In genomic region chr11:8066911-8067455, GRCh38 we compare ENCODE assay signal across 30 cellular contexts. TPM values are rescaled to one million over a fixed set of nuclear protein-coding genes. Genes with fewer than 3 reads are reported as not detected.
A peak's percentile ranks its signal among the peaks of the same experiment; 100 is the strongest.
DNase-seq lines count a peak whose midpoint lies in the region; ATAC-seq, FAIRE-seq and TF ChIP-seq lines count a peak whose summit lies in the region.
"Had no signal": no experiment of that assay in that cellular context is flagged by ENCODE, and none has a peak within 500 bp of the region (broad histone marks: within the 10 kb centered on the region; RNA-seq: fewer than 3 reads in every experiment).

No MANE protein-coding gene starts in this region.

- intact Hi-C loops in HepG2 (cut with micrococcal nuclease; ENCODE audit: unreplicated experiment) (no loop called here), thyroid gland (cut with DNase I) (no loop called here), natural killer cell (cut with micrococcal nuclease) (no loop called here)

- H3K4me3 ChIP-seq in choroid plexus epithelial cell (ENCODE audit: low read depth, low read length) = no peak overlapping the region
- no peak overlapping the region for H3K4me3 ChIP-seq in HepG2 (replicated peaks in 1 of 3; ENCODE audit: insufficient read depth in 1 of 3, low read depth in 2 of 3, low read length in 3 of 3)
- H3K4me3 ChIP-seq in thyroid gland (replicated peaks in 1 of 3) = no peak overlapping the region
- H3K4me3 ChIP-seq: esophagus muscularis mucosa, MG63, pancreas, right lobe of liver, suprapubic skin had no signal

- H3K9ac ChIP-seq in HepG2 (ENCODE audit: insufficient read depth, low read depth, low read length) = no peak overlapping the region

- TF ChIP-seq CTCF in choroid plexus epithelial cell (conservative IDR thresholded peaks at IDR 0.05; ENCODE audit: low read depth, low read length) (no peak), HepG2 (CRISPR knock-in tag; IDR thresholded peaks at IDR 0.05) (no peak), thyroid gland (IDR thresholded peaks at IDR 0.05) (no peak), natural killer cell (IDR thresholded peaks at IDR 0.05) (no peak)

- no peaks in the 10 kb centered on the region for H4K20me1 ChIP-seq in HepG2 (ENCODE audit: insufficient read depth, low read length)

- peak; percentile 43 for DNase-seq in activated CD8-positive, alpha-beta memory T cell treated with anti-CD3 and anti-CD28 coated beads for 24 hours
- no peak for DNase-seq in activated CD8-positive, alpha-beta memory T cell treated with anti-CD3 and anti-CD28 coated beads, Interleukin-2, amount 50 U/mL, for 4 hours
- peak; percentile 56 for DNase-seq in choroid plexus epithelial cell (ENCODE audit: low read depth)
- DNase-seq in HepG2 (ENCODE audit: low spot score) = no peak
- DNase-seq in thyroid gland = no peak
- no peak for DNase-seq in HuH-7.5 (ENCODE audit: low spot score)
- no peak for DNase-seq in natural killer cell
- DNase-seq: 8988T; activated CD4-positive, alpha-beta T cell treated with anti-CD3 and anti-CD28 coated beads, Interleukin-2, amount 10 ng/mL, durations not matched to agents 7 days and 5 days; anterior cingulate cortex; hypothalamus; immature natural killer cell; KBM-7; mesenchymal stem cell; MG63; naive thymus-derived CD4-positive, alpha-beta T cell; NCI-H2029; NCI-H524 treated with DMSO at 0.1 percent for 48 hours; stimulated activated CD4-positive, alpha-beta T cell treated with anti-CD3 and anti-CD28 coated beads, Interleukin-12 subunit alpha, Interleukin-12 subunit beta, amount 100 ng/mL, for 4 hours; stimulated activated CD4-positive, alpha-beta T cell treated with anti-CD3 and anti-CD28 coated beads, Interleukin-4, amount 100 ng/mL, for 1 hour; SW 1271 had no signal

- FAIRE-seq in HepG2 (lab: Jason Lieb, UNC) = no peak
- FAIRE-seq: D721Med, pancreas, RCC 7860 had no signal

- TF ChIP-seq EP300 in HepG2 (IDR thresholded peaks at IDR 0.05; ENCODE audit: low read depth in 2 of 2, low read length in 2 of 2) (no peak), HepG2 (CRISPR knock-in tag; IDR thresholded peaks at IDR 0.05; ENCODE audit: borderline replicate concordance) (no peak)

- no peak overlapping the region for H3K27ac Mint-ChIP-seq in natural killer cell
- H3K27ac Mint-ChIP-seq: activated CD4-positive, alpha-beta T cell treated with anti-CD3 and anti-CD28 coated beads, Interleukin-2, amount 10 ng/mL, durations not matched to agents 7 days and 5 days; activated naive CD4-positive, alpha-beta T cell treated with anti-CD3 and anti-CD28 coated beads, Interleukin-2, amount 50 U/mL, for 72 hours; activated T-helper 17 cell treated with anti-CD3 and anti-CD28 coated beads, Interleukin-2, amount 50 U/mL, for 72 hours; immature natural killer cell; naive thymus-derived CD4-positive, alpha-beta T cell had no signal

- no peak overlapping the region for H3K4me3 Mint-ChIP-seq in natural killer cell
- H3K4me3 Mint-ChIP-seq: activated CD4-positive, alpha-beta T cell treated with anti-CD3 and anti-CD28 coated beads, Interleukin-2, amount 10 ng/mL, durations not matched to agents 7 days and 5 days; activated T-helper 17 cell treated with anti-CD3 and anti-CD28 coated beads, Interleukin-2, amount 50 U/mL, for 72 hours; immature natural killer cell; naive thymus-derived CD4-positive, alpha-beta T cell had no signal

- no peaks in the 10 kb centered on the region for H3K36me3 Mint-ChIP-seq in natural killer cell
- H3K36me3 Mint-ChIP-seq: activated naive CD4-positive, alpha-beta T cell treated with anti-CD3 and anti-CD28 coated beads, Interleukin-2, amount 50 U/mL, for 72 hours; immature natural killer cell had no signal

- POLR2A ChIA-PET in HepG2 (lab: Yijun Ruan, JAX) = no interaction called here

- H3K9me3 Mint-ChIP-seq in natural killer cell = no peaks in the 10 kb centered on the region
- H3K9me3 Mint-ChIP-seq: activated CD4-positive, alpha-beta T cell treated with anti-CD3 and anti-CD28 coated beads, Interleukin-2, amount 10 ng/mL, durations not matched to agents 7 days and 5 days; activated naive CD4-positive, alpha-beta T cell treated with anti-CD3 and anti-CD28 coated beads, Interleukin-2, amount 50 U/mL, for 72 hours; activated T-helper 17 cell treated with anti-CD3 and anti-CD28 coated beads, Interleukin-2, amount 50 U/mL, for 72 hours; immature natural killer cell; naive thymus-derived CD4-positive, alpha-beta T cell had no signal

- H3K36me3 ChIP-seq in HepG2 (replicated peaks in 1 of 2; ENCODE audit: control insufficient read depth in 1 of 2, insufficient read depth in 2 of 2, low read length in 2 of 2) = no peaks in the 10 kb centered on the region
- no peaks in the 10 kb centered on the region for H3K36me3 ChIP-seq in thyroid gland
- H3K36me3 ChIP-seq: esophagus muscularis mucosa, MG63, pancreas, right lobe of liver, suprapubic skin had no signal

- no peak overlapping the region for H2AFZ ChIP-seq in HepG2 (ENCODE audit: low read length)

- ATAC-seq in HepG2 (no peak), natural killer cell (no peak), GM18498 (IDR thresholded peaks at IDR 0.05; ENCODE audit: unreplicated experiment) (no peak)
- ATAC-seq: activated naive CD4-positive, alpha-beta T cell treated with anti-CD3 and anti-CD28 coated beads, Interleukin-2, amount 50 U/mL, for 72 hours; activated T-helper 17 cell treated with anti-CD3 and anti-CD28 coated beads, Interleukin-2, amount 50 U/mL, for 72 hours; pancreas; right lobe of liver had no signal

- in situ Hi-C loops in HepG2 (cut with HindIII; ENCODE audit: extremely low pct_ligation_motif_present, low pct_unique_long_range_greater_than_20kb) = no loop called here

- no peaks in the 10 kb centered on the region for H3K79me2 ChIP-seq in HepG2 (ENCODE audit: insufficient read depth, low read length)

- no peaks in the 10 kb centered on the region for H3K9me3 ChIP-seq in HepG2 (ENCODE audit: low read length)
- H3K9me3 ChIP-seq in thyroid gland = no peaks in the 10 kb centered on the region
- H3K9me3 ChIP-seq: esophagus muscularis mucosa, MG63, pancreas, right lobe of liver, suprapubic skin had no signal

- no peaks in the 10 kb centered on the region for H3K4me1 Mint-ChIP-seq in natural killer cell
- H3K4me1 Mint-ChIP-seq: activated CD4-positive, alpha-beta T cell treated with anti-CD3 and anti-CD28 coated beads, Interleukin-2, amount 10 ng/mL, durations not matched to agents 7 days and 5 days; activated T-helper 17 cell treated with anti-CD3 and anti-CD28 coated beads, Interleukin-2, amount 50 U/mL, for 72 hours; immature natural killer cell had no signal

- WGBS in HepG2 (ENCODE audit: low lambda C conversion rate) = 48% methylated on average over 10 of the region's 10 CpGs
- WGBS in thyroid gland, 2 donors = 77% methylated on average over 10 of the region's 10 CpGs

- no peak overlapping the region for H3K27ac ChIP-seq in HepG2 (ENCODE audit: extremely low read length, insufficient read depth, low read length)
- H3K27ac ChIP-seq in thyroid gland = peak overlapping the region; percentile 25 to 99 (median 91)
- H3K27ac ChIP-seq: pancreas, right lobe of liver, suprapubic skin had no signal

- no TSS peak for BruUV-seq in HepG2 (replicated peaks; lab: Mats Ljungman, UMichigan)

- TF ChIP-seq RAD21 in HepG2 (CRISPR knock-in tag; IDR thresholded peaks at IDR 0.05) = no peak

- CTCF ChIA-PET in HepG2 (lab: Yijun Ruan, JAX; ENCODE audit: low intra/inter-chr PET ratio, low total read pairs) = no interaction called here

- H3K27me3 ChIP-seq in HepG2 (ENCODE audit: control insufficient read depth in 1 of 2, insufficient read depth in 2 of 2, low read length in 2 of 2) (peaks cover 2 to 54% of the 10 kb centered on the region in 2 experiments), thyroid gland (no peaks in the 10 kb centered on the region)
- H3K27me3 ChIP-seq: esophagus muscularis mucosa, MG63, pancreas, right lobe of liver, suprapubic skin had no signal

- no peak overlapping the region for H3K4me2 ChIP-seq in HepG2 (ENCODE audit: low read depth, low read length)

- no peak for TF ChIP-seq POLR2A in HepG2 (IDR thresholded peaks at IDR 0.05; ENCODE audit: insufficient read depth in 1 of 2, low read depth in 2 of 2, low read length in 2 of 2)
- TF ChIP-seq POLR2A in thyroid gland (IDR thresholded peaks at IDR 0.05) = no peak

- H3K4me1 ChIP-seq in HepG2 (ENCODE audit: insufficient read depth, low read length) = peaks cover 14% of the 10 kb centered on the region
- H3K4me1 ChIP-seq in thyroid gland = peaks cover 36 to 81% of the 10 kb centered on the region in 2 donors
- H3K4me1 ChIP-seq: pancreas had no signal

- peaks cover 15 to 40% of the 10 kb centered on the region in 2 donors for H3K27me3 Mint-ChIP-seq in natural killer cell (ENCODE audit: low read depth in 2 of 2)

RNA-seq across cellular contexts. Expression of gene TUB, which starts 14.0 kb away (rescaled TPM):
- total RNA-seq in HepG2 (2016; rRNA removed; fragmentation: Illumina TruSeq; extraction: Trizol) (5.4 and 5.6 TPM in 2 replicates), thyroid gland (10 to 100 TPM; 16.3 to 25.8 (median 22.7) TPM), natural killer cell (not detected)
- 0.40 and 0.44 TPM in 2 replicates for total RNA-seq in HepG2 (2016; cell fraction: cytosol; rRNA removed; fragmentation: Illumina TruSeq; extraction: Trizol; ENCODE audit: low read depth)
- total RNA-seq in HepG2 (2016; cell fraction: insoluble cytoplasmic fraction; rRNA removed; fragmentation: Illumina TruSeq; extraction: Trizol) = 5.3 and 5.6 TPM in 2 replicates
- total RNA-seq in HepG2 (2016; cell fraction: membrane; rRNA removed; fragmentation: Illumina TruSeq; extraction: Trizol) = 3.0 and 3.1 TPM in 2 replicates
- 4.7 and 5.3 TPM in 2 replicates for total RNA-seq in HepG2 (2016; cell fraction: nucleus; rRNA removed; fragmentation: Illumina TruSeq; extraction: Trizol)
- polyA plus RNA-seq in HepG2 (2011; rRNA removed) = 4.3 and 4.8 TPM in 2 replicates
- polyA plus RNA-seq in HepG2 (2011; cell fraction: cytosol; rRNA removed) = 2.8 and 2.9 TPM in 2 replicates
- polyA plus RNA-seq in HepG2 (2011; cell fraction: nucleus; rRNA removed) = 10.1 and 11.7 TPM in 2 replicates
- polyA plus RNA-seq in HepG2 (2012) = 2.4 and 2.6 TPM in 2 replicates
- 0.19 and 0.22 TPM in 2 replicates for polyA plus RNA-seq in HepG2 (2016; cell fraction: cytosol; fragmentation: Illumina TruSeq; extraction: Trizol; ENCODE audit: low read depth)
- polyA plus RNA-seq in HepG2 (2016; cell fraction: insoluble cytoplasmic fraction; fragmentation: Illumina TruSeq; extraction: Trizol; ENCODE audit: low read depth) = 3.2 and 3.5 TPM in 2 replicates
- 0.88 and 0.95 TPM in 2 replicates for polyA plus RNA-seq in HepG2 (2016; cell fraction: membrane; fragmentation: Illumina TruSeq; extraction: Trizol; ENCODE audit: low read depth)
- polyA plus RNA-seq in HepG2 (2016; cell fraction: nucleus; fragmentation: Illumina TruSeq; extraction: Trizol; ENCODE audit: insufficient read depth, low read depth) = 6.7 and 6.8 TPM in 2 replicates
- 8.1 TPM in 1 of 2 replicates, not detected in the other for polyA minus RNA-seq in HepG2 (2011; rRNA and poly(A)+ RNA removed; ENCODE audit: low replicate concordance)
- 3.9 and 4.5 TPM in 2 replicates for polyA minus RNA-seq in HepG2 (2011; cell fraction: cytosol; rRNA and poly(A)+ RNA removed)
- polyA minus RNA-seq in HepG2 (2011; cell fraction: nucleus; rRNA and poly(A)+ RNA removed) = 4.9 and 5.2 TPM in 2 replicates
- polyA plus RNA-seq: immature natural killer cell had no signal

Comparison
In these comparisons a context has a peak if more than half of its experiments do, and no peak if none do; other contexts are left out.
1. DNase-seq: peak in activated CD8-positive, alpha-beta memory T cell treated with anti-CD3 and anti-CD28 coated beads for 24 hours (single experiment) and choroid plexus epithelial cell (single experiment); none in activated CD8-positive, alpha-beta memory T cell treated with anti-CD3 and anti-CD28 coated beads, Interleukin-2, amount 50 U/mL, for 4 hours (single experiment), HepG2 (single experiment), thyroid gland (0 of 2), HuH-7.5 (single experiment) and natural killer cell (single experiment).